8 cellular contexts compared by ENCODE assay signal in the genomic region with DNA sequence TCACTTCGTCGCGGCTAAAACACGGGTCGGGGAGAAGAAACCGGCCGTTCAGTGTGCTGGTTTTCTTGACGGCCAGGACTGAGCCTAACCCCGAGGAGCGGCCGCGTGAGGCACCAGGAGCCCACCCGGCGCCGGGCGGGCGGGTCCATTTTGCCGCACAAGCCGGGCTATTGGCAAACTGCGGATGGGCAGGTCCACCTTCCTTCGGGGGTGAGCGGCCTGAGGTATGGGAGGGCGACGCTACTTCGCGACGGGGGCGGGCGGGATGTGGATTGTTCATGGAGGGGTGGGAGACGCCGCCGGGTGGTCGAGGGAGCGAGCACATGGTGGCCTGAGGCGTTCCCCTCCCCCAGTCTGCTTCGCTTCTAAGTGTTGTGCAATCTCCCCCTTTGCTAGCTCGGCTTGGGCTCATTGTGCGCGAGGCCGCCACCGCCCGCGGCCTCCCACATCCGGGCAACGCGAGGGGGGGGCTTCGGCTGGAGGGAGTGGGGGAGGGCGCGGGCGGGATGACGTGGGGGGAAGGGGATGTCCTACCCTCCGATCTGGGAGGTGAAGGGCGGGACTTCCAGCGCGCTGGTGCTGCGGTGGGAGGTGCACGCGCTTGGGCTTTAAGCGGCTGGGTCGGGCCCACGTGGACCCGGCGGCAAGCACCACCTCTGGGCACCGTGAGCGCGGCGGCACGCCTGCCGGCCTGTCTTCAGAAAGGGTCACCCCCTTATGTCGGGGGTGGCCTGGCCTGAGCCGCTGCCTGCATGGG. TPM values are rescaled to one million over a fixed set of nuclear protein-coding genes. Genes with fewer than 3 reads are reported as not detected.
DNase-seq lines count a peak whose midpoint lies in the region; ATAC-seq and TF ChIP-seq lines count a peak whose summit lies in the region.

No MANE protein-coding gene starts in this region.

- H3K27me3 ChIP-seq in Caco-2 (replicated peaks; ENCODE audit: control insufficient read depth, insufficient read depth, low read length): no peaks in the 10 kb centered on the region
- no peaks in the 10 kb centered on the region for H3K27me3 ChIP-seq in lower lobe of right lung (ENCODE audit: low read depth)

- H3K36me3 Mint-ChIP-seq in Caco-2 (ENCODE audit: insufficient read depth, unreplicated experiment): peaks cover 62% of the 10 kb centered on the region
- H3K36me3 Mint-ChIP-seq in HFFc6 (ENCODE audit: low read depth): peaks cover 84% of the 10 kb centered on the region
- H3K36me3 Mint-ChIP-seq in activated CD4-positive, alpha-beta memory T cell treated with anti-CD3 and anti-CD28 coated beads, Interleukin-2, amount 10 ng/mL, durations not matched to agents 7 days and 5 days (ENCODE audit: low read depth): peaks cover 84% of the 10 kb centered on the region

- H3K4me1 Mint-ChIP-seq in Caco-2 (ENCODE audit: low read depth, unreplicated experiment) (no peaks in the 10 kb centered on the region), HFFc6 (ENCODE audit: low read depth) (peaks cover 63% of the 10 kb centered on the region)
- H3K4me1 Mint-ChIP-seq in activated CD4-positive, alpha-beta memory T cell treated with anti-CD3 and anti-CD28 coated beads, Interleukin-2, amount 10 ng/mL, durations not matched to agents 7 days and 5 days: peaks cover 70% of the 10 kb centered on the region

- BruUV-seq in Caco-2 (replicated peaks; lab: Mats Ljungman, UMichigan): no TSS peak

- H3K4me1 ChIP-seq in Caco-2 (peaks cover 12% of the 10 kb centered on the region), lower lobe of right lung (peaks cover 60% of the 10 kb centered on the region)

- peak; percentile 70 to 72 for DNase-seq in Caco-2
- peak; percentile 78 for DNase-seq in HFFc6
- peak; percentile 94 for DNase-seq in NCI-H82 (lab: John Stamatoyannopoulos, UW)
- DNase-seq in activated CD4-positive, alpha-beta memory T cell treated with anti-CD3 and anti-CD28 coated beads, Interleukin-2, amount 10 ng/mL, durations not matched to agents 7 days and 5 days: peak; percentile 94
- peak; percentile 95 for DNase-seq in ecto neural progenitor cell (ENCODE audit: low spot score)
- peak; percentile 93 for DNase-seq in lower lobe of right lung
- peak; percentile 90 to 92 for DNase-seq in stimulated activated CD4-positive, alpha-beta T cell treated with anti-CD3 and anti-CD28 coated beads, Interleukin-4, amount 100 ng/mL, for 4 hours
- no peak for DNase-seq in amniotic stem cell (lab: John Stamatoyannopoulos, UW)

- TF ChIP-seq CTCF in Caco-2 (IDR thresholded peaks at IDR 0.05; ENCODE audit: insufficient read depth in 1 of 2, low read depth in 1 of 2, low read length in 1 of 2, severe bottlenecking in 1 of 2, unreplicated experiment in 1 of 2) (no peak), HFFc6 (IDR thresholded peaks at IDR 0.05) (no peak), lower lobe of right lung (IDR thresholded peaks at IDR 0.05) (no peak)

- peak overlapping the region; percentile 98 for H3K4me3 ChIP-seq in Caco-2 (ENCODE audit: low read depth, low read length)
- peak overlapping the region; percentile 81 for H3K4me3 ChIP-seq in lower lobe of right lung

- peak overlapping the region; percentile 99 for H3K27ac Mint-ChIP-seq in Caco-2 (ENCODE audit: unreplicated experiment)
- H3K27ac Mint-ChIP-seq in HFFc6: peak overlapping the region; percentile 97
- H3K27ac Mint-ChIP-seq in activated CD4-positive, alpha-beta memory T cell treated with anti-CD3 and anti-CD28 coated beads, Interleukin-2, amount 10 ng/mL, durations not matched to agents 7 days and 5 days: peak overlapping the region; percentile 99

- CTCF ChIA-PET in Caco-2 (lab: Charles Lee): no interaction called here
- CTCF ChIA-PET in activated CD4-positive, alpha-beta memory T cell treated with anti-CD3 and anti-CD28 coated beads, Interleukin-2, amount 10 ng/mL, durations not matched to agents 7 days and 5 days (lab: Charles Lee): interaction anchor here (1.3 to 3.1 kb wide), 5 partner anchors 11 to 137 kb away, joined by 3 to 21 read pairs (median 12); a partner anchor contains a TSS

- H3K27me3 Mint-ChIP-seq in Caco-2 (ENCODE audit: insufficient read depth, unreplicated experiment) (no peaks in the 10 kb centered on the region), HFFc6 (ENCODE audit: insufficient read depth) (peaks cover 51% of the 10 kb centered on the region)
- no peaks in the 10 kb centered on the region for H3K27me3 Mint-ChIP-seq in activated CD4-positive, alpha-beta memory T cell treated with anti-CD3 and anti-CD28 coated beads, Interleukin-2, amount 10 ng/mL, durations not matched to agents 7 days and 5 days

- H3K9me3 Mint-ChIP-seq in Caco-2 (ENCODE audit: unreplicated experiment): no peaks in the 10 kb centered on the region
- peaks cover 9% of the 10 kb centered on the region for H3K9me3 Mint-ChIP-seq in HFFc6
- no peaks in the 10 kb centered on the region for H3K9me3 Mint-ChIP-seq in activated CD4-positive, alpha-beta memory T cell treated with anti-CD3 and anti-CD28 coated beads, Interleukin-2, amount 10 ng/mL, durations not matched to agents 7 days and 5 days

- ATAC-seq in lower lobe of right lung: peak; percentile 81 to 87

- peak overlapping the region; percentile 97 for H3K27ac ChIP-seq in lower lobe of right lung

- H3K36me3 ChIP-seq in Caco-2 (ENCODE audit: control insufficient read depth, insufficient read depth, low read length) (no peaks in the 10 kb centered on the region; the same call in 1 of the 2 replicates), lower lobe of right lung (peaks cover 78% of the 10 kb centered on the region)

- POLR2A ChIA-PET in Caco-2 (lab: Charles Lee): interaction anchor here (0.7 to 1.7 kb wide), 5 partner anchors 10 to 342 kb away, joined by 3 to 13 read pairs (median 7); a partner anchor contains a TSS
- POLR2A ChIA-PET in activated CD4-positive, alpha-beta memory T cell treated with anti-CD3 and anti-CD28 coated beads, Interleukin-2, amount 10 ng/mL, durations not matched to agents 7 days and 5 days (lab: Charles Lee): interaction anchor here (0.6 to 9.3 kb wide), 25 partner anchors 8 to 562 kb away, joined by 3 to 169 read pairs (median 4); a partner anchor contains a TSS

- H3K9me3 ChIP-seq in Caco-2 (no peaks in the 10 kb centered on the region), lower lobe of right lung (no peaks in the 10 kb centered on the region)

- intact Hi-C loops in Caco-2 (cut with micrococcal nuclease; ENCODE audit: unreplicated experiment) (loop anchor here (2.0 to 5.0 kb wide), 2 partner anchors 41 to 91 kb away; a partner anchor contains a TSS), lower lobe of right lung (cut with DNase I) (no loop called here)

- H3K4me3 Mint-ChIP-seq in Caco-2 (ENCODE audit: unreplicated experiment) (peak overlapping the region; percentile 92), HFFc6 (peak overlapping the region; percentile 94)
- H3K4me3 Mint-ChIP-seq in activated CD4-positive, alpha-beta memory T cell treated with anti-CD3 and anti-CD28 coated beads, Interleukin-2, amount 10 ng/mL, durations not matched to agents 7 days and 5 days: peak overlapping the region; percentile 93

RNA-seq across cellular contexts. Expression of a gene that starts 5.9 kb away (rescaled TPM):
- total RNA-seq in Caco-2 (2022) (1.1 and 1.6 TPM in 2 replicates), lower lobe of right lung (667 TPM)
- 10 to 100 TPM; 46.6 to 71.7 (median 68.5) TPM for total RNA-seq in HFFc6 (2021; fragmentation: NEBNext Ultra II Directional; extraction: Animal tissue kit (Norgen Biotek cat#: 25700))
- total RNA-seq in activated CD4-positive, alpha-beta memory T cell treated with anti-CD3 and anti-CD28 coated beads, Interleukin-2, amount 10 ng/mL, durations not matched to agents 7 days and 5 days: 10 to 100 TPM; 34.5 to 36.0 TPM

RNA-seq across cellular contexts. Expression of a gene that starts 10.2 kb away (rescaled TPM):
- total RNA-seq in Caco-2 (2022) (44.2 and 49.7 TPM in 2 replicates), lower lobe of right lung (55.3 TPM)
- total RNA-seq in HFFc6 (2021; fragmentation: NEBNext Ultra II Directional; extraction: Animal tissue kit (Norgen Biotek cat#: 25700)): 10 to 100 TPM; 59.2 to 91.2 (median 68.6) TPM
- 10 to 100 TPM; 54.1 to 58.6 TPM for total RNA-seq in activated CD4-positive, alpha-beta memory T cell treated with anti-CD3 and anti-CD28 coated beads, Interleukin-2, amount 10 ng/mL, durations not matched to agents 7 days and 5 days

RNA-seq across cellular contexts. Expression of a gene that starts 11.8 kb away (rescaled TPM):
- 29.2 and 30.2 TPM in 2 replicates for total RNA-seq in Caco-2 (2022)
- total RNA-seq in HFFc6 (2021; fragmentation: NEBNext Ultra II Directional; extraction: Animal tissue kit (Norgen Biotek cat#: 25700)): 10 to 100 TPM; 53.9 to 70.3 (median 60.3) TPM
- 10 to 100 TPM; 37.6 to 39.9 TPM for total RNA-seq in activated CD4-positive, alpha-beta memory T cell treated with anti-CD3 and anti-CD28 coated beads, Interleukin-2, amount 10 ng/mL, durations not matched to agents 7 days and 5 days
- 87.0 TPM for total RNA-seq in lower lobe of right lung

RNA-seq across cellular contexts. Expression of a gene that starts 15.0 kb away (rescaled TPM):
- total RNA-seq in Caco-2 (2022): 0.20 TPM in 1 of 2 replicates, not detected in the other
- total RNA-seq in HFFc6 (2021; fragmentation: NEBNext Ultra II Directional; extraction: Animal tissue kit (Norgen Biotek cat#: 25700)): 1 to 10 TPM; 1.2 to 2.8 (median 1.5) TPM
- total RNA-seq in activated CD4-positive, alpha-beta memory T cell treated with anti-CD3 and anti-CD28 coated beads, Interleukin-2, amount 10 ng/mL, durations not matched to agents 7 days and 5 days: 1 to 10 TPM; 1.8 to 2.0 TPM
- 161 TPM for total RNA-seq in lower lobe of right lung

RNA-seq across cellular contexts. Expression of a gene that starts 16.4 kb away (rescaled TPM):
- total RNA-seq in Caco-2 (2022): 0.53 TPM in 1 of 2 replicates, not detected in the other
- total RNA-seq in HFFc6 (2021; fragmentation: NEBNext Ultra II Directional; extraction: Animal tissue kit (Norgen Biotek cat#: 25700)): 1 to 10 TPM in 1 of 6 experiments, under 1 TPM in 5; 0.62 to 1.0 (median 0.81) TPM
- under 1 TPM; 0.30 to 0.40 TPM for total RNA-seq in activated CD4-positive, alpha-beta memory T cell treated with anti-CD3 and anti-CD28 coated beads, Interleukin-2, amount 10 ng/mL, durations not matched to agents 7 days and 5 days
- 0.47 TPM for total RNA-seq in lower lobe of right lung

Comparison
In these comparisons a context has a peak if more than half of its experiments do, and no peak if none do; other contexts are left out.
1. RNA of a gene that starts 5.9 kb away (total RNA-seq): 667 TPM in lower lobe of right lung (single experiment), 46.6 to 71.7 TPM in HFFc6 and 34.5 to 36.0 TPM in activated CD4-positive, alpha-beta memory T cell treated with anti-CD3 and anti-CD28 coated beads, Interleukin-2, amount 10 ng/mL, durations not matched to agents 7 days and 5 days; 1.1 to 1.6 TPM in Caco-2; every median in the first group is over 10 times any median in the second.
2. Peak in every context shown above with its lines, with median percentiles within 50 percentile points of each other: H3K27ac Mint-ChIP-seq and H3K4me3 Mint-ChIP-seq.